9 cellular contexts compared by ENCODE assay signal in the genomic region with DNA sequence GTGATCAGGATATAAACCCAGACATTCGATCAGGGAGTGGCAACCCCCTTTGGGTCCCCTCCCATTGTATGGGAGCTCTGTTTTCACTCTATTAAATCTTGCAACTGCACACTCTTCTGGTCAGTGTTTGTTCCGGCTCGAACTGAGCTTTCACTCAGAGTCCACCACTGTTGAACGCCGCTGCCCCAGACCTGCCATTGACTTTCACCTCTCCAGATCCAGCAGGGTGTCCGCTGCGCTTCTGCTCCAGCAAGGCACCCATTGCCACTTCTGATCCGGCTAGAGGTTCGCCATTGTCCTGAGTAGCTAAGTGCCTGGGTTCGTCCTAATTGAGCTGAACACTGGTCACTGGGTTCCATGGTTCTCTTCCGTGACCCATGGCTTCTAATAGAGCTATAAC. TPM values are rescaled to one million over a fixed set of nuclear protein-coding genes. Genes with fewer than 3 reads are reported as not detected.
"Had no signal": no experiment of that assay in that cellular context is flagged by ENCODE, and none has a peak within 500 bp of the region (broad histone marks: within the 10 kb centered on the region; RNA-seq: fewer than 3 reads in every experiment).

No MANE protein-coding gene starts in this region.

RNA-seq across cellular contexts. Expression of gene AGR3, which starts 28.6 kb away (rescaled TPM):
- total RNA-seq: OCI-LY7, PC-3, Right ventricle myocardium superior, RPMI7951, SJCRH30, SJSA1, SK-MEL-5, T-cell had no signal
- polyA plus RNA-seq: SK-N-SH had no signal

RNA-seq across cellular contexts. Expression of gene AGR2, which starts 48.4 kb away (rescaled TPM):
- total RNA-seq: OCI-LY7, Right ventricle myocardium superior, RPMI7951, SJCRH30, SJSA1, SK-MEL-5 had no signal
- polyA plus RNA-seq: SK-N-SH had no signal
